In genomic region chr3:122415104-122415744, GRCh38 we compare ENCODE assay signal across 8 cellular contexts. TPM values are rescaled to one million over a fixed set of nuclear protein-coding genes. Genes with fewer than 3 reads are reported as not detected.
DNase-seq lines count a peak whose midpoint lies in the region; ATAC-seq and TF ChIP-seq lines count a peak whose summit lies in the region.

No MANE protein-coding gene starts in this region.

- no peak for TF ChIP-seq CTCF in CD14-positive monocyte (IDR thresholded peaks at IDR 0.05)
- TF ChIP-seq CTCF in fibroblast of the aortic adventitia (IDR thresholded peaks at IDR 0.05; ENCODE audit: insufficient read depth, low read length): no peak
- no peak for TF ChIP-seq CTCF in omental fat pad (IDR thresholded peaks at IDR 0.05)

- DNase-seq in CD14-positive monocyte (ENCODE audit: low spot score) (peak; percentile 57), HT-29 (ENCODE audit: low spot score) (peak; percentile 89), activated T-cell treated with anti-CD3 and anti-CD28 coated beads for 48 hours (ENCODE audit: low read depth) (peak; percentile 28), fibroblast of the aortic adventitia (ENCODE audit: low read depth) (peak; percentile 25), omental fat pad (ENCODE audit: low spot score) (no peak), DMS114 treated with DMSO at 0.1 percent for 48 hours (lab: John Stamatoyannopoulos, UW; ENCODE audit: unreplicated experiment) (no peak)
- no peak for DNase-seq in stimulated activated naive CD4-positive, alpha-beta T cell (lab: John Stamatoyannopoulos, UW)

- H3K4me3 Mint-ChIP-seq in CD14-positive monocyte: peak overlapping the region; percentile 93 to 95

- H3K4me3 ChIP-seq in fibroblast of the aortic adventitia (ENCODE audit: low read depth, low read length): peak overlapping the region; percentile 90

- peaks cover 4 to 16% of the 10 kb centered on the region in 2 donors for H3K36me3 Mint-ChIP-seq in CD14-positive monocyte

- H3K27me3 Mint-ChIP-seq in CD14-positive monocyte (ENCODE audit: low read depth in 3 of 3): no peaks in the 10 kb centered on the region

- peak; percentile 43 for ATAC-seq in GM21367 (IDR thresholded peaks at IDR 0.05; ENCODE audit: unreplicated experiment)
- ATAC-seq in omental fat pad (ENCODE audit: low FRiP score): peak; percentile 32

- no peaks in the 10 kb centered on the region for H3K9me3 Mint-ChIP-seq in CD14-positive monocyte

- H3K4me1 Mint-ChIP-seq in CD14-positive monocyte: peaks cover 39% of the 10 kb centered on the region

- H3K27ac Mint-ChIP-seq in CD14-positive monocyte: peak overlapping the region; percentile 94 to 98 (median 95)

- intact Hi-C loops in CD14-positive monocyte (cut with micrococcal nuclease): loop anchor here (5.0 to 10.0 kb wide), 3 partner anchors 33 to 870 kb away; partner anchors contain the start of genes POLQ (in 2 of the 2), FAM162A (in 1 of the 2), KPNA1 (in 1 of the 2) and MIX23 (in 1 of the 2)

RNA-seq across cellular contexts. Expression of gene WDR5B, which starts 0.6 kb away (rescaled TPM):
- polyA plus RNA-seq in CD14-positive monocyte: under 1 TPM; 0.85 TPM
- 2.6 and 3.9 TPM in 2 replicates for total RNA-seq in HT-29 (2014; rRNA removed; shearing (Covaris generic))
- total RNA-seq in fibroblast of the aortic adventitia (ENCODE audit: low replicate concordance) (4.8 and 8.0 TPM in 2 replicates), omental fat pad (1 to 10 TPM; 3.0 to 6.6 (median 3.4) TPM)

RNA-seq across cellular contexts. Expression of gene FAM162A, which starts 31.2 kb away (rescaled TPM):
- polyA plus RNA-seq in CD14-positive monocyte: 10 to 100 TPM; 24.2 to 28.5 TPM
- 40.5 and 43.3 TPM in 2 replicates for total RNA-seq in HT-29 (2014; rRNA removed; shearing (Covaris generic))
- 16.7 and 25.1 TPM in 2 replicates for total RNA-seq in fibroblast of the aortic adventitia (ENCODE audit: low replicate concordance)
- 10 to 100 TPM; 16.8 to 34.6 (median 24.0) TPM for total RNA-seq in omental fat pad

RNA-seq across cellular contexts. Expression of gene MIX23, which starts 32.2 kb away (rescaled TPM):
- 1 to 10 TPM; 5.2 to 8.2 TPM for polyA plus RNA-seq in CD14-positive monocyte
- total RNA-seq in HT-29 (2014; rRNA removed; shearing (Covaris generic)): 37.8 and 38.3 TPM in 2 replicates
- total RNA-seq in fibroblast of the aortic adventitia (ENCODE audit: low replicate concordance) (8.2 and 27.0 TPM in 2 replicates), omental fat pad (10 to 100 TPM; 12.9 to 21.6 (median 17.0) TPM)

Comparison
In these comparisons a context has a peak if more than half of its experiments do, and no peak if none do; other contexts are left out.
1. DNase-seq: peak in CD14-positive monocyte (single experiment), HT-29 (single experiment), activated T-cell treated with anti-CD3 and anti-CD28 coated beads for 48 hours (single experiment) and fibroblast of the aortic adventitia (single experiment); none in omental fat pad (single experiment), stimulated activated naive CD4-positive, alpha-beta T cell (0 of 6) and DMS114 treated with DMSO at 0.1 percent for 48 hours (single experiment).